9 cellular contexts compared by ENCODE assay signal in genomic region chr15:34721802-34722795, GRCh38. TPM values are rescaled to one million over a fixed set of nuclear protein-coding genes. Genes with fewer than 3 reads are reported as not detected.
A peak's percentile ranks its signal among the peaks of the same experiment; 100 is the strongest.
DNase-seq lines count a peak whose midpoint lies in the region; ATAC-seq and TF ChIP-seq lines count a peak whose summit lies in the region.
"Had no signal": no experiment of that assay in that cellular context is flagged by ENCODE, and none has a peak within 500 bp of the region (broad histone marks: within the 10 kb centered on the region; RNA-seq: fewer than 3 reads in every experiment).

No MANE protein-coding gene starts in this region.

- no peaks in the 10 kb centered on the region for H3K4me1 Mint-ChIP-seq in activated CD8-positive, alpha-beta T cell treated with anti-CD3 and anti-CD28 coated beads, Interleukin-2, amount 10 ng/mL, durations not matched to agents 7 days and 5 days (ENCODE audit: low read depth)

- H3K4me3 ChIP-seq in left ventricle myocardium inferior = peak overlapping the region; percentile 43

- H3K27me3 Mint-ChIP-seq in activated CD8-positive, alpha-beta T cell treated with anti-CD3 and anti-CD28 coated beads, Interleukin-2, amount 10 ng/mL, durations not matched to agents 7 days and 5 days (ENCODE audit: low read depth) = peaks cover 49% of the 10 kb centered on the region

- CTCF ChIA-PET in activated CD8-positive, alpha-beta T cell treated with anti-CD3 and anti-CD28 coated beads, Interleukin-2, amount 10 ng/mL, durations not matched to agents 7 days and 5 days (lab: Charles Lee) = no interaction called here

- peak; percentile 21 for DNase-seq in NCI-H146 (lab: John Stamatoyannopoulos, UW)
- no peak for DNase-seq in NCI-H146 treated with DMSO at 0.1 percent for 48 hours (lab: John Stamatoyannopoulos, UW; ENCODE audit: unreplicated experiment)
- DNase-seq in activated CD8-positive, alpha-beta T cell treated with anti-CD3 and anti-CD28 coated beads, Interleukin-2, amount 10 ng/mL, durations not matched to agents 7 days and 5 days = no peak
- DNase-seq in left ventricle myocardium inferior = peak; percentile 73
- DNase-seq in retina = peak; percentile 88

- H3K27ac ChIP-seq in left ventricle myocardium inferior (replicated peaks) = peak overlapping the region; percentile 90

- POLR2A ChIA-PET in activated CD8-positive, alpha-beta T cell treated with anti-CD3 and anti-CD28 coated beads, Interleukin-2, amount 10 ng/mL, durations not matched to agents 7 days and 5 days (lab: Charles Lee) = no interaction called here

- H3K27ac Mint-ChIP-seq in activated CD8-positive, alpha-beta T cell treated with anti-CD3 and anti-CD28 coated beads, Interleukin-2, amount 10 ng/mL, durations not matched to agents 7 days and 5 days = no peak overlapping the region

- H3K4me3 Mint-ChIP-seq in activated CD8-positive, alpha-beta T cell treated with anti-CD3 and anti-CD28 coated beads, Interleukin-2, amount 10 ng/mL, durations not matched to agents 7 days and 5 days = no peak overlapping the region

- intact Hi-C loops in left ventricle myocardium inferior (cut with micrococcal nuclease) = no loop called here

- ATAC-seq in activated CD8-positive, alpha-beta T cell treated with anti-CD3 and anti-CD28 coated beads, Interleukin-2, amount 10 ng/mL, durations not matched to agents 7 days and 5 days = peak; percentile 44
- ATAC-seq in GM18520 (IDR thresholded peaks at IDR 0.05; ENCODE audit: unreplicated experiment) (no peak), GM21367 (IDR thresholded peaks at IDR 0.05; ENCODE audit: unreplicated experiment) (no peak), GM21447 (IDR thresholded peaks at IDR 0.05; ENCODE audit: unreplicated experiment) (no peak)

- H3K36me3 Mint-ChIP-seq in activated CD8-positive, alpha-beta T cell treated with anti-CD3 and anti-CD28 coated beads, Interleukin-2, amount 10 ng/mL, durations not matched to agents 7 days and 5 days (ENCODE audit: low read depth) = no peaks in the 10 kb centered on the region

- TF ChIP-seq CTCF in left ventricle myocardium inferior (IDR thresholded peaks at IDR 0.05; ENCODE audit: borderline replicate concordance) = peak; percentile 28

- H3K36me3 ChIP-seq in left ventricle myocardium inferior = no peaks in the 10 kb centered on the region

- no peaks in the 10 kb centered on the region for H3K9me3 ChIP-seq in left ventricle myocardium inferior (replicated peaks)

- H3K9me3 Mint-ChIP-seq in activated CD8-positive, alpha-beta T cell treated with anti-CD3 and anti-CD28 coated beads, Interleukin-2, amount 10 ng/mL, durations not matched to agents 7 days and 5 days (ENCODE audit: insufficient read depth) = no peaks in the 10 kb centered on the region

- H3K4me1 ChIP-seq in left ventricle myocardium inferior = peaks cover 84% of the 10 kb centered on the region

- H3K27me3 ChIP-seq in left ventricle myocardium inferior (ENCODE audit: low read depth) = no peaks in the 10 kb centered on the region

RNA-seq across cellular contexts. Expression of gene GJD2, which starts 32.7 kb away (rescaled TPM):
- total RNA-seq in activated CD8-positive, alpha-beta T cell treated with anti-CD3 and anti-CD28 coated beads, Interleukin-2, amount 10 ng/mL, durations not matched to agents 7 days and 5 days = not detected
- not detected for total RNA-seq in left ventricle myocardium inferior
- total RNA-seq: T-helper 1 cell treated with Interleukin-12 subunit alpha and Interleukin-12 subunit beta and Interleukin-4 antibody, amounts not matched to agents 30 ng/mL and 1 ng/mL, for 36 hours had no signal

Comparison
In these comparisons a context has a peak if more than half of its experiments do, and no peak if none do; other contexts are left out.
1. DNase-seq: peak in NCI-H146 (single experiment), left ventricle myocardium inferior (single experiment) and retina (single experiment); none in NCI-H146 treated with DMSO at 0.1 percent for 48 hours (single experiment) and activated CD8-positive, alpha-beta T cell treated with anti-CD3 and anti-CD28 coated beads, Interleukin-2, amount 10 ng/mL, durations not matched to agents 7 days and 5 days (single experiment).